ENCODE assay signal across 26 cellular contexts in genomic region chr2:238921259-238921658, GRCh38.
DNase-seq lines count a peak whose midpoint lies in the region; ATAC-seq and TF ChIP-seq lines count a peak whose summit lies in the region.
"Had no signal": no experiment of that assay in that cellular context is flagged by ENCODE, and none has a peak within 500 bp of the region (broad histone marks: within the 10 kb centered on the region; RNA-seq: fewer than 3 reads in every experiment).

No MANE protein-coding gene starts in this region.

- H3K4me1 ChIP-seq in osteoblast (ENCODE audit: insufficient read depth, low read length) (no peaks in the 10 kb centered on the region), upper lobe of right lung (no peaks in the 10 kb centered on the region)
- H3K4me1 ChIP-seq: A549; BLaER1 treated with 17β-estradiol and CSF1 and Interleukin-3, amounts not matched to agents 10 nM and 100 nM; Peyer's patch; SJCRH30 had no signal

- H3K27ac ChIP-seq in coronary artery (no peak overlapping the region), osteoblast (ENCODE audit: low read depth, low read length) (no peak overlapping the region), upper lobe of right lung (no peak overlapping the region)
- H3K27ac ChIP-seq: A549; BLaER1 treated with 17β-estradiol and CSF1 and Interleukin-3, amounts not matched to agents 10 nM and 100 nM; HL-60; Peyer's patch; SJCRH30 had no signal

- H3K4me3 ChIP-seq in coronary artery = no peak overlapping the region
- no peak overlapping the region for H3K4me3 ChIP-seq in osteoblast (ENCODE audit: insufficient read depth, low read length)
- no peak overlapping the region for H3K4me3 ChIP-seq in upper lobe of right lung
- H3K4me3 ChIP-seq: A549; BLaER1 treated with 17β-estradiol and CSF1 and Interleukin-3, amounts not matched to agents 10 nM and 100 nM; GM23338; Peyer's patch; SJCRH30 had no signal

- no peak overlapping the region for H3K4me2 ChIP-seq in osteoblast (ENCODE audit: insufficient read depth, low read length)
- H3K4me2 ChIP-seq: A549; BLaER1 treated with 17β-estradiol and CSF1 and Interleukin-3, amounts not matched to agents 10 nM and 100 nM; GM23338 had no signal

- H3K27me3 ChIP-seq in osteoblast (ENCODE audit: insufficient read depth, low read length) = peaks cover 3% of the 10 kb centered on the region
- H3K27me3 ChIP-seq in upper lobe of right lung = no peaks in the 10 kb centered on the region
- H3K27me3 ChIP-seq: BLaER1 treated with 17β-estradiol and CSF1 and Interleukin-3, amounts not matched to agents 10 nM and 100 nM; Peyer's patch had no signal

- DNase-seq in left cardiac atrium (peak; percentile 15), Right ventricle myocardium superior (no peak), coronary artery (ENCODE audit: low spot score) (peak; percentile 46), osteoblast (ENCODE audit: insufficient read length, low spot score, missing footprints) (peak; percentile 15), upper lobe of right lung (peak; percentile 10), OCI-M2 (lab: John Stamatoyannopoulos, UW; ENCODE audit: unreplicated experiment) (no peak)
- DNase-seq: AML-193; CD4-positive, alpha-beta T cell; H9; HFFc6; NCI-H1092 treated with DMSO at 0.1 percent for 48 hours; NCI-H1436; NCI-H187; NCI-H2081 treated with DMSO at 0.1 percent for 48 hours; NCI-H2171; NCI-H226; NCI-H510A; NCI-H69; SJCRH30 had no signal

- H3K9me3 ChIP-seq in osteoblast (ENCODE audit: low read depth, low read length) (no peaks in the 10 kb centered on the region), upper lobe of right lung (no peaks in the 10 kb centered on the region)
- H3K9me3 ChIP-seq: A549; BLaER1 treated with 17β-estradiol and CSF1 and Interleukin-3, amounts not matched to agents 10 nM and 100 nM; Peyer's patch; SJCRH30 had no signal

- intact Hi-C loops in left cardiac atrium (cut with DNase I) (no loop called here), Right ventricle myocardium superior (cut with DNase I) (no loop called here), upper lobe of right lung (cut with DNase I) (no loop called here)

- H3K36me3 ChIP-seq in osteoblast (ENCODE audit: insufficient read depth, low read length) (no peaks in the 10 kb centered on the region), upper lobe of right lung (no peaks in the 10 kb centered on the region)
- H3K36me3 ChIP-seq: BLaER1 treated with 17β-estradiol and CSF1 and Interleukin-3, amounts not matched to agents 10 nM and 100 nM; Peyer's patch; SJCRH30 had no signal

- H4K20me1 ChIP-seq in osteoblast (ENCODE audit: insufficient read depth, low read length) = no peaks in the 10 kb centered on the region

- TF ChIP-seq CTCF in coronary artery (IDR thresholded peaks at IDR 0.05) (no peak), osteoblast (IDR thresholded peaks at IDR 0.05; ENCODE audit: extremely low read depth, low read depth, low read length) (no peak), upper lobe of right lung (IDR thresholded peaks at IDR 0.05) (no peak)

- ATAC-seq in left cardiac atrium = no peak
- ATAC-seq in Right ventricle myocardium superior (ENCODE audit: poor library complexity) = no peak
- no peak for ATAC-seq in upper lobe of right lung
- ATAC-seq in HG02759 (IDR thresholded peaks at IDR 0.05; ENCODE audit: unreplicated experiment) = no peak
- no peak for ATAC-seq in GM18511 (IDR thresholded peaks at IDR 0.05; ENCODE audit: unreplicated experiment)
- ATAC-seq: A549, GM23338 had no signal

- H3K79me2 ChIP-seq in osteoblast (ENCODE audit: insufficient read depth, low read length) = no peaks in the 10 kb centered on the region

- no peak overlapping the region for H2AFZ ChIP-seq in osteoblast (ENCODE audit: low read length)
- H2AFZ ChIP-seq: GM23338 had no signal

Comparison
In these comparisons a context has a peak if more than half of its experiments do, and no peak if none do; other contexts are left out.
1. DNase-seq: peak in left cardiac atrium (single experiment), coronary artery (single experiment), osteoblast (single experiment) and upper lobe of right lung (single experiment); none in Right ventricle myocardium superior (single experiment) and OCI-M2 (single experiment).